Comparison of ENCODE assay signal across 12 cellular contexts in the genomic region with DNA sequence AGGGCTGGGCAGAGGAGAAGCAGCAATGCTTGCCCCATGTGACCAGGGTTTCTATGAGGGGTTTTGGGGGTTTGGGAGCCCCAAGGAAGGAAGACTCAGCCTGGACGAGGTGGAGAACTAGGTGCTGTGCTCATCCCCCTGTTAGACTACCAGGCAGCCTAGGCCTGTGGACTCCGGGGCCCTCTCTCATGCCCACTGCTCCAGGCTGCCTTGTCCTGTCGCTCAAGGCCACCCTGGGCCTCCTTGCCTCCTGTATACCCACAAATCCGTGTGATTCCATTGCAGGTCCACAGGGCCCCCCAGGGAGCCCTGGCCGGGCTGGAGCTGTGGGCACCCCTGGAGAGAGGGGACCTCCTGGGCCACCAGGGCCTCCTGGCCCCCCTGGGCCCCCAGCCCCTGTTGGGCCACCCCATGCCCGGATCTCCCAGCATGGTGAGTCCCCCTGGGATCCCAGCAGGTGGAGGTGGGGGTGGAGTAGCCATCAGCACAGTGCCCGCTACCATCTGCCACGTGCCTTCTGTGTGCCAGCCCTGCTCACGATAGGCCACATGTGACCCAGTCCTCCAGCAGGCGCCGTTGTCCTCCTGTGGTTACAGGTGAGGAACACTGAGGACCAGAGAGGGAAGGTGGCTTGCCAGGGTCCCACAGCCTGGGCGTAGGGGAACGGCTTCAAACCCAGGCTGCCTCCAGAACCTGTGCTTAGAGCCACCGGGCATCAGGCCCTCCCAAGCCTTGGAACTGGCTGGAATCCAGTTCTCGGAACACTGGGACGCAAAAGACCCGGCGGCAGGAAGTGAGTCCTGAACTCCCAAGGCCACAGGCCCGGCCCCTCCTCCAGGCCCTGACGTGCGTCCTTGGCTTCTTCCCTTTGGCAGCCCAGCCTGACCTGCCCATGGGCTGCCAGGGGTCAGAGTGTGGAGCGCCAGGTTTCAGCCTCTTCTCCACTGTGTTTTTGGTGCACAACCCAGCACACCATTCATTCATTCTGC. TPM values are rescaled to one million over a fixed set of nuclear protein-coding genes. Genes with fewer than 3 reads are reported as not detected.
DNase-seq lines count a peak whose midpoint lies in the region; ATAC-seq, FAIRE-seq and TF ChIP-seq lines count a peak whose summit lies in the region.
"Had no signal": no experiment of that assay in that cellular context is flagged by ENCODE, and none has a peak within 500 bp of the region (broad histone marks: within the 10 kb centered on the region; RNA-seq: fewer than 3 reads in every experiment).

No MANE protein-coding gene starts in this region.

- no peak for TF ChIP-seq RAD21 in K562 (CRISPR knock-in tag; conservative IDR thresholded peaks at IDR 0.05 in 1 of 2, IDR thresholded peaks at IDR 0.05 in 1 of 2)

- no peaks in the 10 kb centered on the region for H3K9me1 ChIP-seq in K562 (ENCODE audit: control insufficient read depth, insufficient read depth, low read length)

- no peak overlapping the region for H3K4me2 ChIP-seq in K562 (ENCODE audit: insufficient read depth, low read length)

- H3K9me3 ChIP-seq in K562 (replicated peaks; ENCODE audit: control insufficient read depth, insufficient read depth, low read depth, low read length), result no peaks in the 10 kb centered on the region
- no peaks in the 10 kb centered on the region for H3K9me3 ChIP-seq in right cardiac atrium (ENCODE audit: control insufficient read depth, low read length)
- no peaks in the 10 kb centered on the region for H3K9me3 ChIP-seq in psoas muscle
- H3K9me3 ChIP-seq in Peyer's patch, result no peaks in the 10 kb centered on the region

- FAIRE-seq in GM12891 (lab: Jason Lieb, UNC) (no peak), K562 (lab: Jason Lieb, UNC) (no peak)

- H4K20me1 ChIP-seq in K562 (replicated peaks; ENCODE audit: control insufficient read depth, insufficient read depth, low read length), result no peaks in the 10 kb centered on the region

- POLR2A ChIA-PET in K562 (lab: Yijun Ruan, JAX), result interaction anchor here (1.4 kb wide), 1 partner anchor 16 kb away, joined by 6 read pairs; no protein-coding TSS in a partner anchor

- no TSS peak for BruUV-seq in K562 (replicated peaks; lab: Mats Ljungman, UMichigan)

- TF ChIP-seq CTCF in K562 (IDR thresholded peaks at IDR 0.05 in 2 of 3, conservative IDR thresholded peaks at IDR 0.05 in 1 of 3; ENCODE audit: insufficient read depth in 2 of 3, low read depth in 1 of 3, low read length in 3 of 3) (no peak), psoas muscle (IDR thresholded peaks at IDR 0.05) (no peak), Peyer's patch (IDR thresholded peaks at IDR 0.05) (no peak)

- CTCF ChIA-PET in K562 (lab: Yijun Ruan, JAX; ENCODE audit: low intra/inter-chr PET ratio), result no interaction called here

- no peaks in the 10 kb centered on the region for H3K79me2 ChIP-seq in K562 (ENCODE audit: control insufficient read depth, insufficient read depth, low read length)

- H3K4me1 ChIP-seq in K562 (replicated peaks in 1 of 2; ENCODE audit: control insufficient read depth in 2 of 2, insufficient read depth in 2 of 2, low read length in 2 of 2), result no peaks in the 10 kb centered on the region; a peak in 2 of 5 replicates
- H3K4me1 ChIP-seq in right cardiac atrium (ENCODE audit: control insufficient read depth, insufficient read depth, low read length), result no peaks in the 10 kb centered on the region
- no peaks in the 10 kb centered on the region for H3K4me1 ChIP-seq in psoas muscle
- no peaks in the 10 kb centered on the region for H3K4me1 ChIP-seq in Peyer's patch

- WGBS in K562 (ENCODE audit: insufficient coverage, low coverage, missing lambda C conversion rate), result 44% methylated on average over 11 of the region's 22 CpGs
- 67% methylated on average over 22 of the region's 22 CpGs for WGBS in right cardiac atrium
- 48 to 76% (median 51%) methylated on average over 21 to 22 of the region's 22 CpGs for WGBS in psoas muscle, 3 donors

- no peak overlapping the region for H3K4me3 ChIP-seq in K562
- no peak overlapping the region for H3K4me3 ChIP-seq in right cardiac atrium (ENCODE audit: low read length)
- H3K4me3 ChIP-seq in psoas muscle, result no peak overlapping the region
- H3K4me3 ChIP-seq in Peyer's patch, result no peak overlapping the region

- H3K9ac ChIP-seq in K562 (ENCODE audit: insufficient read depth in 1 of 2, low read depth in 2 of 2, low read length in 2 of 2), result peak overlapping the region in 1 of 2 experiments; percentile 2; a peak in 1 of 4 replicates

- H2AFZ ChIP-seq in K562 (ENCODE audit: low read depth, low read length), result no peak overlapping the region

- ATAC-seq in K562 (no peak), right cardiac atrium (peak; percentile 47 to 88), psoas muscle (peak in 2 of 4 donors; percentile 5 to 49), HG03196 (IDR thresholded peaks at IDR 0.05; ENCODE audit: unreplicated experiment) (no peak), GM21423 (IDR thresholded peaks at IDR 0.05; ENCODE audit: unreplicated experiment) (no peak)

- no peaks in the 10 kb centered on the region for H3K27me3 ChIP-seq in K562 (ENCODE audit: control insufficient read depth in 2 of 2, insufficient read depth in 2 of 2, low read length in 2 of 2)
- no peaks in the 10 kb centered on the region for H3K27me3 ChIP-seq in right cardiac atrium (ENCODE audit: control insufficient read depth, insufficient read depth)
- no peaks in the 10 kb centered on the region for H3K27me3 ChIP-seq in psoas muscle (ENCODE audit: insufficient read depth in 3 of 3, low read length in 2 of 3)
- no peaks in the 10 kb centered on the region for H3K27me3 ChIP-seq in Peyer's patch

- H3K27ac ChIP-seq in K562 (ENCODE audit: extremely low read depth, low read depth, low read length) (no peak overlapping the region), right cardiac atrium (ENCODE audit: low read length) (no peak overlapping the region), psoas muscle (no peak overlapping the region), Peyer's patch (peak overlapping the region in 1 of 4 donors; percentile 19)

- DNase-seq in GM12891 (ENCODE audit: insufficient read length, low spot score) (peak; percentile 11), K562 (ENCODE audit: extremely low read depth in 1 of 4, low spot score in 3 of 4) (peak in 1 of 4 experiments; percentile 2), right cardiac atrium (peak in 2 of 3 donors; percentile 62 to 74), psoas muscle (peak; percentile 47 to 69), Peyer's patch (no peak), occipital lobe (lab: John Stamatoyannopoulos, UW) (no peak)
- DNase-seq: activated CD4-positive, CD25-positive, alpha-beta regulatory T cell treated with anti-CD3 and anti-CD28 coated beads, Interleukin-2, amount 50 U/mL, for 72 hours; activated naive CD8-positive, alpha-beta T cell treated with anti-CD3 and anti-CD28 coated beads for 36 hours; NCI-H1092; stimulated activated CD4-positive, alpha-beta T cell treated with anti-CD3 and anti-CD28 coated beads, Interleukin-2, amount 100 ng/mL, for 48 hours had no signal

- intact Hi-C loops in K562 (cut with micrococcal nuclease) (no loop called here), right cardiac atrium (cut with DNase I) (no loop called here), psoas muscle (cut with DNase I) (loop anchor here in 1 of 2 donors (5.0 kb wide), 1 partner anchor 40 kb away; no protein-coding TSS in a partner anchor)

- no peaks in the 10 kb centered on the region for H3K36me3 ChIP-seq in K562 (ENCODE audit: control insufficient read depth, insufficient read depth, low read length)
- H3K36me3 ChIP-seq in psoas muscle (ENCODE audit: insufficient read depth in 1 of 2, low read depth in 1 of 2), result no peaks in the 10 kb centered on the region
- H3K36me3 ChIP-seq in Peyer's patch, result no peaks in the 10 kb centered on the region

- no peak for TF ChIP-seq POLR2A in GM12891 (IDR thresholded peaks at IDR 0.05; ENCODE audit: low read depth, low read length)
- no peak for TF ChIP-seq POLR2A in K562 (conservative IDR thresholded peaks at IDR 0.05)
- TF ChIP-seq POLR2A in Peyer's patch (IDR thresholded peaks at IDR 0.05), result no peak

- TF ChIP-seq EP300 in K562 (IDR thresholded peaks at IDR 0.05; ENCODE audit: low read length), result no peak

- in situ Hi-C loops in K562 (cut with MboI), result no loop called here

RNA-seq across cellular contexts. Expression of a gene that starts 26.6 kb away (rescaled TPM):
- 16.4 TPM for polyA plus RNA-seq in GM12891 (2012; ENCODE audit: low read depth, missing spikeins)
- total RNA-seq in K562 (2011; cell fraction: chromatin; rRNA removed; ENCODE audit: low replicate concordance), result 9.5 and 19.2 TPM in 2 replicates
- total RNA-seq in K562 (2011; cell fraction: nucleolus; rRNA removed), result 12.4 and 12.8 TPM in 2 replicates
- total RNA-seq in K562 (2011; cell fraction: nucleoplasm; rRNA removed), result 11.4 and 13.8 TPM in 2 replicates
- total RNA-seq in K562 (2014; rRNA removed), result 5.5 and 6.9 TPM in 2 replicates
- 0.80 and 0.91 TPM in 2 replicates for total RNA-seq in K562 (2014; rRNA removed; fragmentation: Illumina TruSeq; extraction: Trizol)
- total RNA-seq in K562 (2015; rRNA removed; fragmentation: Illumina TruSeq; extraction: Trizol), result 3.0 TPM in 2 replicates
- total RNA-seq in K562 (2021), result 5.7 and 7.2 TPM in 2 replicates
- 2.7 and 3.0 TPM in 2 replicates for polyA plus RNA-seq in K562 (2011; rRNA removed)
- polyA plus RNA-seq in K562 (2011; cell fraction: cytosol; rRNA removed), result 2.8 and 9.9 TPM in 2 replicates
- polyA plus RNA-seq in K562 (2011; cell fraction: nucleus; rRNA removed), result 4.6 and 10.5 TPM in 2 replicates
- polyA plus RNA-seq in K562 (2012), result 5.3 and 46.5 TPM in 2 replicates
- polyA plus RNA-seq in K562 (2014; fragmentation: Illumina TruSeq; extraction: Trizol), result 1.6 and 2.6 TPM in 2 replicates
- polyA plus RNA-seq in K562 (2014; fragmentation: Nextera tagmentation; extraction: Ambion mirVana), result under 1 TPM; 0.15 to 0.17 TPM
- 4.9 and 6.9 TPM in 2 replicates for polyA plus RNA-seq in K562 (2014; rRNA removed)
- 1.1 and 2.6 TPM in 2 replicates for polyA minus RNA-seq in K562 (2011; rRNA and poly(A)+ RNA removed)
- 1.0 and 2.4 TPM in 2 replicates for polyA minus RNA-seq in K562 (2011; cell fraction: cytosol; rRNA and poly(A)+ RNA removed)
- 4.3 and 5.3 TPM in 2 replicates for polyA minus RNA-seq in K562 (2011; cell fraction: nucleus; rRNA and poly(A)+ RNA removed)
- 1 to 10 TPM in 2 of 4 donors, under 1 TPM in 2; 0.74 to 1.6 (median 0.99) TPM for total RNA-seq in right cardiac atrium
- polyA plus RNA-seq in right cardiac atrium, result 0.95 TPM
- 1 to 10 TPM in 2 of 4 donors, under 1 TPM in 2; 0.34 to 1.3 (median 0.73) TPM for total RNA-seq in psoas muscle
- under 1 TPM; 0.13 to 0.59 (median 0.58) TPM for polyA plus RNA-seq in psoas muscle
- 1 to 10 TPM; 1.9 to 7.1 (median 4.2) TPM for total RNA-seq in Peyer's patch
- total RNA-seq in occipital lobe, result 31.8 TPM
- total RNA-seq: activated naive CD8-positive, alpha-beta T cell treated with anti-CD3 and anti-CD28 coated beads for 36 hours had no signal

RNA-seq across cellular contexts. Expression of a gene that starts 35.5 kb away (rescaled TPM):
- polyA plus RNA-seq in GM12891 (2012; ENCODE audit: low read depth, missing spikeins), result 11.0 TPM
- 10.9 and 42.9 TPM in 2 replicates for total RNA-seq in K562 (2011; cell fraction: chromatin; rRNA removed; ENCODE audit: low replicate concordance)
- 47.1 and 51.4 TPM in 2 replicates for total RNA-seq in K562 (2011; cell fraction: nucleolus; rRNA removed)
- total RNA-seq in K562 (2011; cell fraction: nucleoplasm; rRNA removed), result 27.9 and 28.5 TPM in 2 replicates
- total RNA-seq in K562 (2014; rRNA removed), result 30.9 and 37.1 TPM in 2 replicates
- 7.3 and 8.5 TPM in 2 replicates for total RNA-seq in K562 (2014; rRNA removed; fragmentation: Illumina TruSeq; extraction: Trizol)
- total RNA-seq in K562 (2015; rRNA removed; fragmentation: Illumina TruSeq; extraction: Trizol), result 18.0 and 20.8 TPM in 2 replicates
- total RNA-seq in K562 (2021), result 29.9 and 30.3 TPM in 2 replicates
- polyA plus RNA-seq in K562 (2011; rRNA removed), result 14.0 and 17.4 TPM in 2 replicates
- 21.8 and 63.3 TPM in 2 replicates for polyA plus RNA-seq in K562 (2011; cell fraction: cytosol; rRNA removed)
- 18.2 and 35.0 TPM in 2 replicates for polyA plus RNA-seq in K562 (2011; cell fraction: nucleus; rRNA removed)
- 22.9 and 35.2 TPM in 2 replicates for polyA plus RNA-seq in K562 (2012)
- 10.2 and 20.1 TPM in 2 replicates for polyA plus RNA-seq in K562 (2014; fragmentation: Illumina TruSeq; extraction: Trizol)
- polyA plus RNA-seq in K562 (2014; fragmentation: Nextera tagmentation; extraction: Ambion mirVana), result 1 to 10 TPM in 1 of 2 experiments, under 1 TPM in 1; 0.32 to 1.2 TPM
- 35.6 and 39.3 TPM in 2 replicates for polyA plus RNA-seq in K562 (2014; rRNA removed)
- polyA minus RNA-seq in K562 (2011; rRNA and poly(A)+ RNA removed), result 2.8 and 5.3 TPM in 2 replicates
- 9.1 and 13.8 TPM in 2 replicates for polyA minus RNA-seq in K562 (2011; cell fraction: cytosol; rRNA and poly(A)+ RNA removed)
- polyA minus RNA-seq in K562 (2011; cell fraction: nucleus; rRNA and poly(A)+ RNA removed), result 10.9 and 11.4 TPM in 2 replicates
- 10 to 100 TPM; 16.8 to 19.3 (median 17.8) TPM for total RNA-seq in right cardiac atrium
- polyA plus RNA-seq in right cardiac atrium, result 20.8 TPM
- 10 to 100 TPM; 10.6 to 26.7 (median 16.2) TPM for total RNA-seq in psoas muscle
- 10 to 100 TPM; 20.3 to 36.5 (median 32.4) TPM for polyA plus RNA-seq in psoas muscle
- total RNA-seq in Peyer's patch, result 10 to 100 TPM; 25.4 to 47.2 (median 36.2) TPM
- total RNA-seq in occipital lobe, result 14.3 TPM

RNA-seq across cellular contexts. Expression of a gene that starts 35.8 kb away (rescaled TPM):
- 173 TPM for polyA plus RNA-seq in GM12891 (2012; ENCODE audit: low read depth, missing spikeins)
- total RNA-seq in K562 (2011; cell fraction: chromatin; rRNA removed; ENCODE audit: low replicate concordance), result 290 and 407 TPM in 2 replicates
- total RNA-seq in K562 (2011; cell fraction: nucleolus; rRNA removed), result 162 and 182 TPM in 2 replicates
- total RNA-seq in K562 (2011; cell fraction: nucleoplasm; rRNA removed), result 269 and 319 TPM in 2 replicates
- 283 and 302 TPM in 2 replicates for total RNA-seq in K562 (2014; rRNA removed)
- total RNA-seq in K562 (2014; rRNA removed; fragmentation: Illumina TruSeq; extraction: Trizol), result 131 and 132 TPM in 2 replicates
- 172 and 181 TPM in 2 replicates for total RNA-seq in K562 (2015; rRNA removed; fragmentation: Illumina TruSeq; extraction: Trizol)
- 233 and 254 TPM in 2 replicates for total RNA-seq in K562 (2021)
- polyA plus RNA-seq in K562 (2011; rRNA removed), result 239 and 279 TPM in 2 replicates
- polyA plus RNA-seq in K562 (2011; cell fraction: cytosol; rRNA removed), result 452 and 650 TPM in 2 replicates
- 519 and 665 TPM in 2 replicates for polyA plus RNA-seq in K562 (2011; cell fraction: nucleus; rRNA removed)
- polyA plus RNA-seq in K562 (2012), result 205 and 340 TPM in 2 replicates
- 375 and 450 TPM in 2 replicates for polyA plus RNA-seq in K562 (2014; fragmentation: Illumina TruSeq; extraction: Trizol)
- 100 to 1,000 TPM in 1 of 2 experiments, 10 to 100 TPM in 1; 83.3 to 101 TPM for polyA plus RNA-seq in K562 (2014; fragmentation: Nextera tagmentation; extraction: Ambion mirVana)
- polyA plus RNA-seq in K562 (2014; rRNA removed), result 245 and 263 TPM in 2 replicates
- 228 and 290 TPM in 2 replicates for polyA minus RNA-seq in K562 (2011; rRNA and poly(A)+ RNA removed)
- 181 and 192 TPM in 2 replicates for polyA minus RNA-seq in K562 (2011; cell fraction: cytosol; rRNA and poly(A)+ RNA removed)
- polyA minus RNA-seq in K562 (2011; cell fraction: nucleus; rRNA and poly(A)+ RNA removed), result 106 and 173 TPM in 2 replicates
- total RNA-seq in right cardiac atrium, result 100 to 1,000 TPM; 136 to 162 (median 151) TPM
- polyA plus RNA-seq in right cardiac atrium, result 119 TPM
- 100 to 1,000 TPM in 3 of 4 donors, 10 to 100 TPM in 1; 78.5 to 230 (median 156) TPM for total RNA-seq in psoas muscle
- 100 to 1,000 TPM; 108 to 152 (median 127) TPM for polyA plus RNA-seq in psoas muscle
- total RNA-seq in Peyer's patch, result 100 to 1,000 TPM; 186 to 444 (median 276) TPM
- 186 TPM for total RNA-seq in occipital lobe

Comparison
In these comparisons a context has a peak if more than half of its experiments do, and no peak if none do; other contexts are left out.
1. DNase-seq: peak in GM12891 (single experiment), right cardiac atrium (2 of 3) and psoas muscle (2 of 2); none in Peyer's patch (0 of 3) and occipital lobe (single experiment).
2. ATAC-seq: peak in right cardiac atrium (2 of 2); none in K562 (single experiment), HG03196 (single experiment) and GM21423 (single experiment).